ENCODE assay signal across 8 cellular contexts in the genomic region with DNA sequence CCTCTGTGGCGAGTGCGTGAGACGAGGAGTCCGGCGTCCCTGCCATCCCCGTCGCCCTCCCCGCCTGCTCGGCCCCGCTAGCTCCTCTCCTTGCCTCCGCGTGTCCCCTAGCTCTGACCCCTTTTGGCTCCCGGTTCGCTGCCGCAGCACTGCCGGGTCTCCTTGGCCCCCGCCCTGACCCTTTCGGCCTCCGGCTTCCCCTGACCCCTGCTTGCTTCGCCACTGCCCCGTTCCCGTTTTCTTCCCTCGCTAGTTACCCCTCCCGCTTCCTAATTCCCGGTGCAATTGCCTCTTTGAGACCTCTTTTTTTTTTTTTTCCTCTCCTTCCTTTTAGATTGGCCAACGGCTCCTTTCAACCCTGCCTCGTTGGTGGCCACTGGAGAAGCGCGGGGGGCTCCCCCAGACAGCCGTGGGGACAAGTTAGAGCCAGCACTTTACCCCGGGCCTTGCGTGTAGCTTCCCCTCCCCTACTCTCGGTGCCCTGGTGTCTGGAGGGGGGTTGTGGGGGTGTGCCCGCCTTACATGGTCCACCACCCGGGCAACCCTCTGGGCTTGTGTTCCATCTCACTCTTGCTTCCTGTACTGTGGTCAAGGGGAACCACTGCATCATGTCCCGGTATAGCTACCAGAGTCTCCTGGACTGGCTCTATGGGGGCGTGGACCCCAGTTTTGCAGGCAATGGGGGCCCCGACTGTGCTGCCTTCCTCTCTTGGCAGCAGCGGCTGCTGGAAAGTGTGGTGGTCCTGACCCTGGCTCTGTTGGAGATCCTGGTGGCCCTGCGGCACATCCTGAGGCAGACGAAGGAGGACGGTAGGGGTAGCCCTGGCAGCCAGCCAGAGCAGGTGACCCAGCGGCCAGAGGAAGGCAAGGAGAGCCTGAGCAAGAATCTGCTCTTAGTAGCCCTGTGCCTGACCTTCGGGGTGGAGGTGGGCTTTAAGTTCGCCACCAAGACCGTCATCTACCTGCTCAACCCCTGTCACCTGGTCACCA. TPM values are rescaled to one million over a fixed set of nuclear protein-coding genes. Genes with fewer than 3 reads are reported as not detected.
A peak's percentile ranks its signal among the peaks of the same experiment; 100 is the strongest.
DNase-seq lines count a peak whose midpoint lies in the region; ATAC-seq and TF ChIP-seq lines count a peak whose summit lies in the region.

No MANE protein-coding gene starts in this region.

- peak overlapping the region; percentile 84 for H3K4me3 Mint-ChIP-seq in MCF 10A (ENCODE audit: unreplicated experiment)

- H3K4me1 ChIP-seq in NT2/D1 (ENCODE audit: insufficient read depth, insufficient read length): peaks cover 4% of the 10 kb centered on the region

- CTCF ChIA-PET in MCF 10A (lab: Yijun Ruan, JAX): interaction anchor here (0.6 kb wide), 2 partner anchors 62 to 80 kb away, joined by 3 read pairs; no protein-coding TSS in a partner anchor

- peaks cover 11% of the 10 kb centered on the region for H3K36me3 Mint-ChIP-seq in MCF 10A (ENCODE audit: insufficient read depth, unreplicated experiment)

- H3K4me3 ChIP-seq in AG10803 (ENCODE audit: low read length) (peak overlapping the region; percentile 70), NT2/D1 (ENCODE audit: insufficient read length, low read depth) (peak overlapping the region; percentile 78)

- peak overlapping the region; percentile 80 for H3K27ac Mint-ChIP-seq in MCF 10A (ENCODE audit: low read depth, unreplicated experiment)

- H3K9ac ChIP-seq in NT2/D1 (ENCODE audit: insufficient read length, low read depth): peak overlapping the region; percentile 85

- DNase-seq in AG10803 (ENCODE audit: low read depth) (no peak), NT2/D1 (ENCODE audit: low read depth, low spot score) (no peak), MCF 10A (ENCODE audit: unreplicated experiment) (peak; percentile 41), left kidney (ENCODE audit: low read depth, low spot score) (peak; percentile 37), NCI-H774 (lab: John Stamatoyannopoulos, UW) (no peak)

- no peak for ATAC-seq in HG03469 (IDR thresholded peaks at IDR 0.05; ENCODE audit: unreplicated experiment)

- peak overlapping the region; percentile 36 for H3K27ac ChIP-seq in temporal lobe (ENCODE audit: low read depth, low read length)

- TF ChIP-seq POLR2A in GM19193 (IDR thresholded peaks at IDR 0.05; ENCODE audit: extremely low read depth, insufficient read depth, insufficient read length): peak; percentile 3

- TSS peak; percentile 41 for BruUV-seq in MCF 10A (replicated peaks; lab: Mats Ljungman, UMichigan)

- H3K27me3 Mint-ChIP-seq in MCF 10A (ENCODE audit: insufficient read depth, unreplicated experiment): peaks cover 75% of the 10 kb centered on the region

- H3K27me3 ChIP-seq in NT2/D1 (ENCODE audit: insufficient read depth, insufficient read length): no peaks in the 10 kb centered on the region

- peaks cover 27% of the 10 kb centered on the region for H3K4me1 Mint-ChIP-seq in MCF 10A (ENCODE audit: insufficient read depth, unreplicated experiment)

- intact Hi-C loops in MCF 10A (cut with micrococcal nuclease): loop anchor here (5.0 to 10.0 kb wide), 3 partner anchors 99 to 411 kb away; no protein-coding TSS in a partner anchor

- H3K36me3 ChIP-seq in NT2/D1 (ENCODE audit: insufficient read depth, insufficient read length, low read length): peaks cover 7% of the 10 kb centered on the region

- POLR2A ChIA-PET in MCF 10A (lab: Yijun Ruan, JAX): interaction anchor here (0.6 to 4.8 kb wide), 19 partner anchors 10 to 399 kb away, joined by 3 to 20 read pairs (median 3); a partner anchor contains a TSS

- no peak for TF ChIP-seq CTCF in AG10803 (conservative IDR thresholded peaks at IDR 0.05; ENCODE audit: low read length)
- TF ChIP-seq CTCF in MCF 10A (IDR thresholded peaks at IDR 0.05; ENCODE audit: unreplicated experiment): no peak

- no peaks in the 10 kb centered on the region for H3K9me3 Mint-ChIP-seq in MCF 10A (ENCODE audit: unreplicated experiment)

- no peaks in the 10 kb centered on the region for H3K9me3 ChIP-seq in NT2/D1 (ENCODE audit: insufficient read depth, low read length)

RNA-seq across cellular contexts. Expression of a gene that starts 0.5 kb away (rescaled TPM):
- 39.2 and 39.4 TPM in 2 replicates for total RNA-seq in MCF 10A (2022)
- 6.9 TPM for total RNA-seq in temporal lobe

Comparison
In these comparisons a context has a peak if more than half of its experiments do, and no peak if none do; other contexts are left out.
1. DNase-seq: peak in MCF 10A (single experiment) and left kidney (single experiment); none in AG10803 (single experiment), NT2/D1 (single experiment) and NCI-H774 (single experiment).